Comparison of ENCODE assay signal across 2 cellular contexts in the genomic region with DNA sequence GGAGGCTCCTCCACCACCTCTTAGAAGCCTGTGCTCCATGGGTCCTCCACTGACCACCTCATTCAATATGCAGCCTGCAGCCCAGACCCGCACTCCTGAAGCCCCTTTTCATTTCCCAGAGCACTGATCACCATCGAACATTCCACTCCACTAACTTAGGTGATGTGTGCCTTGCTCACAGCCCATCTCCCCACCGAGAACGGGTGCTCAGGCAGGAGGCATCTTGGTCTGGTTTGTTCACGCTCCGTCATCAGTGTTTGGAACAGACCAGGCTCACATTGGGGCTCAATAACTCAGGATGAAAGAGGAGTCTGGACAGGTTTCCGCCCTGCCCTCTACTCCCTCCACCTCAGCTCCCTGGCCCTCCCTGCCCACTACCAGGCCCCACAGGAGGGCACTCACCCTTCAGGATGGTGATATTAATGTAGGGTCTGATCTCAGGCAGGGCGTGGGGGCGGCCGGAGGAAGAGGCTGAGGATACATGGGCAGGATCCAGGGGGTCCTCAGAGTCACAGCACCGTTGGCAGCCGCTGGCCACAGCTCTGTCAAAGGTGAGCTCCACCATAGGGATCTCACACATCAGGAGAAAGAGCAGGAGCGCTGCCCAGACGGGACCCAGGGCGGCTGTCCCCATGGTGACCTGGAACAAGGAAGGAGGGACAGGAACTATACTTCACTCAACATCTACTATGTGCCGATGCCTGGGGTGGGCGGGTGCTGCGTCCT.
TF ChIP-seq lines count a peak whose summit lies in the region.

No MANE protein-coding gene starts in this region.

TF ChIP-seq in H1, 55 proteins besides CTCF, POLR2A, EP300 and RAD21:
- TF ChIP-seq MAFK (IDR thresholded peaks at IDR 0.05; ENCODE audit: low read depth, low read length) = no peak
- no peak for TF ChIP-seq ASH2L (IDR thresholded peaks at IDR 0.05; ENCODE audit: low read length)
- TF ChIP-seq TAF1 (IDR thresholded peaks at IDR 0.05; ENCODE audit: low read depth, low read length) = no peak
- no peak for TF ChIP-seq RNF2 (IDR thresholded peaks at IDR 0.05; ENCODE audit: borderline replicate concordance, low read depth, low read length, missing control alignments, poor library complexity, severe bottlenecking)
- TF ChIP-seq EGR1 (IDR thresholded peaks at IDR 0.05; ENCODE audit: borderline replicate concordance, low read depth, low read length) = no peak
- no peak for TF ChIP-seq FOSL1 (IDR thresholded peaks at IDR 0.05; ENCODE audit: insufficient read depth, low read depth, low read length)
- no peak for TF ChIP-seq TCF12 (IDR thresholded peaks at IDR 0.05; ENCODE audit: low read depth, low read length)
- no peak for TF ChIP-seq SP4 (IDR thresholded peaks at IDR 0.05; ENCODE audit: low read length)
- TF ChIP-seq BRCA1 (IDR thresholded peaks at IDR 0.05; ENCODE audit: low read depth, low read length) = no peak
TF ChIP-seq in H1: peak in this region for 0.

TF ChIP-seq in GM12891, 5 proteins besides CTCF, POLR2A, EP300 and RAD21:
- no peak for TF ChIP-seq POLR2AphosphoS5 (IDR thresholded peaks at IDR 0.05; ENCODE audit: low read depth, low read length)
- TF ChIP-seq POU2F2 (IDR thresholded peaks at IDR 0.05; ENCODE audit: low read depth, low read length) = no peak
- TF ChIP-seq PAX5 (IDR thresholded peaks at IDR 0.05; ENCODE audit: insufficient read depth, low read length, severe bottlenecking) = no peak
TF ChIP-seq in GM12891: peak in this region for 0.
